19 cellular contexts compared by ENCODE assay signal in genomic region chr1:74780600-74780999, GRCh38. TPM values are rescaled to one million over a fixed set of nuclear protein-coding genes. Genes with fewer than 3 reads are reported as not detected.
A peak's percentile ranks its signal among the peaks of the same experiment; 100 is the strongest.
DNase-seq lines count a peak whose midpoint lies in the region; ATAC-seq and TF ChIP-seq lines count a peak whose summit lies in the region.
"Had no signal": no experiment of that assay in that cellular context is flagged by ENCODE, and none has a peak within 500 bp of the region (broad histone marks: within the 10 kb centered on the region; RNA-seq: fewer than 3 reads in every experiment).

No MANE protein-coding gene starts in this region.

- no peaks in the 10 kb centered on the region for H4K20me1 ChIP-seq in GM23338 (replicated peaks; ENCODE audit: insufficient read depth)

- H3K9me3 Mint-ChIP-seq in GM23338 (no peaks in the 10 kb centered on the region), natural killer cell (peaks cover 0 to 2% of the 10 kb centered on the region in 2 donors)
- H3K9me3 Mint-ChIP-seq: CD14-positive monocyte had no signal

- intact Hi-C loops in natural killer cell (cut with micrococcal nuclease) (no loop called here), lower leg skin (cut with DNase I; ENCODE audit: low total_unique reads) (no loop called here)

- TF ChIP-seq CTCF in GM23338 (conservative IDR thresholded peaks at IDR 0.05; ENCODE audit: low read depth in 2 of 2), result no peak
- TF ChIP-seq CTCF in astrocyte of the spinal cord (IDR thresholded peaks at IDR 0.05; ENCODE audit: low read depth, low read length), result no peak
- TF ChIP-seq CTCF in natural killer cell (IDR thresholded peaks at IDR 0.05), result no peak
- TF ChIP-seq CTCF in lower leg skin (IDR thresholded peaks at IDR 0.05), result no peak

- 45 to 50% methylated on average over 2 of the region's 2 CpGs for WGBS in lower leg skin, 2 donors

- H3K27ac ChIP-seq in GM23338 (ENCODE audit: low read depth), result peak overlapping the region; percentile 22; the same call in 1 of the 2 replicates

- no peak for TF ChIP-seq POLR2A in lower leg skin (IDR thresholded peaks at IDR 0.05)

- peaks cover 20% of the 10 kb centered on the region for H3K4me1 Mint-ChIP-seq in GM23338
- H3K4me1 Mint-ChIP-seq in natural killer cell, result no peaks in the 10 kb centered on the region
- H3K4me1 Mint-ChIP-seq: B cell, CD14-positive monocyte had no signal

- H3K36me3 ChIP-seq in GM23338 (ENCODE audit: insufficient read depth), result no peaks in the 10 kb centered on the region

- H3K36me3 Mint-ChIP-seq in GM23338 (ENCODE audit: low read depth) (no peaks in the 10 kb centered on the region), natural killer cell (no peaks in the 10 kb centered on the region)
- H3K36me3 Mint-ChIP-seq: CD14-positive monocyte had no signal

- no peaks in the 10 kb centered on the region for H3F3A ChIP-seq in GM23338 (replicated peaks; ENCODE audit: low read depth)

- H3K4me3 ChIP-seq in GM23338 (no peak overlapping the region), astrocyte of the spinal cord (ENCODE audit: low read depth, low read length) (no peak overlapping the region), lower leg skin (ENCODE audit: low read depth, poor library complexity, severe bottlenecking) (no peak overlapping the region)
- H3K4me3 ChIP-seq: K562 had no signal

- peak overlapping the region; percentile 19; the same call in 1 of the 2 replicates for H2AFZ ChIP-seq in GM23338

- no peaks in the 10 kb centered on the region for H3K79me2 ChIP-seq in GM23338 (replicated peaks; ENCODE audit: insufficient read depth)

- H3K27me3 Mint-ChIP-seq in GM23338 (ENCODE audit: insufficient read depth, low read depth, poor library complexity) (no peaks in the 10 kb centered on the region), natural killer cell (ENCODE audit: low read depth in 2 of 2) (peaks cover 3 to 14% of the 10 kb centered on the region in 2 donors)
- H3K27me3 Mint-ChIP-seq: B cell had no signal

- no peaks in the 10 kb centered on the region for H3K9me2 ChIP-seq in GM23338 (ENCODE audit: insufficient read depth)

- peak; percentile 86 for ATAC-seq in GM23338
- no peak for ATAC-seq in natural killer cell
- ATAC-seq in HG03039 (IDR thresholded peaks at IDR 0.05; ENCODE audit: unreplicated experiment), result no peak
- ATAC-seq: K562, Panc1 had no signal

- no peaks in the 10 kb centered on the region for H3K27me3 ChIP-seq in GM23338 (ENCODE audit: insufficient read depth)

- peak; percentile 61 for DNase-seq in GM23338 (ENCODE audit: low spot score)
- DNase-seq in M059J (ENCODE audit: low read depth), result peak; percentile 7
- DNase-seq in astrocyte of the spinal cord (ENCODE audit: low read depth, low spot score), result peak; percentile 24
- DNase-seq in iPS-NIHi7 (ENCODE audit: extremely low spot score), result peak; percentile 14
- DNase-seq in natural killer cell, result no peak
- no peak for DNase-seq in lower leg skin (ENCODE audit: low spot score in 2 of 2)
- DNase-seq in kidney tubule cell (ENCODE audit: low spot score), result no peak
- DNase-seq: DMS53, GDM1, NCI-H1092 treated with DMSO at 0.1 percent for 48 hours, NCI-H1436 treated with DMSO at 0.1 percent for 48 hours, NCI-H1930, NCI-H2227 treated with DMSO at 0.1 percent for 48 hours, NCI-H510A had no signal

- in situ Hi-C loops in astrocyte of the spinal cord (cut with HindIII; ENCODE audit: low sequenced_read_pairs), result loop anchor here (25.0 kb wide), 1 partner anchor 407 kb away; no protein-coding TSS in a partner anchor

- no peak overlapping the region for H3K4me3 Mint-ChIP-seq in GM23338
- no peak overlapping the region for H3K4me3 Mint-ChIP-seq in natural killer cell
- H3K4me3 Mint-ChIP-seq: B cell, CD14-positive monocyte had no signal

- H3K4me2 ChIP-seq in GM23338, result 0 out of 2 replicates have a peak overlapping the region, but pooled peaks have one; percentile 26

- peak overlapping the region; percentile 65 for H3K27ac Mint-ChIP-seq in GM23338
- no peak overlapping the region for H3K27ac Mint-ChIP-seq in natural killer cell
- H3K27ac Mint-ChIP-seq: B cell, CD14-positive monocyte had no signal

- peaks cover 25% of the 10 kb centered on the region for H3K4me1 ChIP-seq in GM23338 (ENCODE audit: insufficient read depth)

TF ChIP-seq in GM23338, 12 proteins besides CTCF, POLR2A, EP300 and RAD21:
- TF ChIP-seq, protein P1, sequence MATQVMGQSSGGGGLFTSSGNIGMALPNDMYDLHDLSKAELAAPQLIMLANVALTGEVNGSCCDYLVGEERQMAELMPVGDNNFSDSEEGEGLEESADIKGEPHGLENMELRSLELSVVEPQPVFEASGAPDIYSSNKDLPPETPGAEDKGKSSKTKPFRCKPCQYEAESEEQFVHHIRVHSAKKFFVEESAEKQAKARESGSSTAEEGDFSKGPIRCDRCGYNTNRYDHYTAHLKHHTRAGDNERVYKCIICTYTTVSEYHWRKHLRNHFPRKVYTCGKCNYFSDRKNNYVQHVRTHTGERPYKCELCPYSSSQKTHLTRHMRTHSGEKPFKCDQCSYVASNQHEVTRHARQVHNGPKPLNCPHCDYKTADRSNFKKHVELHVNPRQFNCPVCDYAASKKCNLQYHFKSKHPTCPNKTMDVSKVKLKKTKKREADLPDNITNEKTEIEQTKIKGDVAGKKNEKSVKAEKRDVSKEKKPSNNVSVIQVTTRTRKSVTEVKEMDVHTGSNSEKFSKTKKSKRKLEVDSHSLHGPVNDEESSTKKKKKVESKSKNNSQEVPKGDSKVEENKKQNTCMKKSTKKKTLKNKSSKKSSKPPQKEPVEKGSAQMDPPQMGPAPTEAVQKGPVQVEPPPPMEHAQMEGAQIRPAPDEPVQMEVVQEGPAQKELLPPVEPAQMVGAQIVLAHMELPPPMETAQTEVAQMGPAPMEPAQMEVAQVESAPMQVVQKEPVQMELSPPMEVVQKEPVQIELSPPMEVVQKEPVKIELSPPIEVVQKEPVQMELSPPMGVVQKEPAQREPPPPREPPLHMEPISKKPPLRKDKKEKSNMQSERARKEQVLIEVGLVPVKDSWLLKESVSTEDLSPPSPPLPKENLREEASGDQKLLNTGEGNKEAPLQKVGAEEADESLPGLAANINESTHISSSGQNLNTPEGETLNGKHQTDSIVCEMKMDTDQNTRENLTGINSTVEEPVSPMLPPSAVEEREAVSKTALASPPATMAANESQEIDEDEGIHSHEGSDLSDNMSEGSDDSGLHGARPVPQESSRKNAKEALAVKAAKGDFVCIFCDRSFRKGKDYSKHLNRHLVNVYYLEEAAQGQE (IDR thresholded peaks at IDR 0.05; ENCODE audit: unreplicated experiment), result no peak
- TF ChIP-seq EZH2phosphoT487 (IDR thresholded peaks at IDR 0.05; ENCODE audit: unreplicated experiment) (no peak), ZNF331 (CRISPR knock-in tag; IDR thresholded peaks at IDR 0.05; ENCODE audit: low read depth) (no peak), POLR2AphosphoS5 (IDR thresholded peaks at IDR 0.05; ENCODE audit: low read depth) (no peak), ZNF114 (CRISPR knock-in tag; IDR thresholded peaks at IDR 0.05) (no peak), JUNB (IDR thresholded peaks at IDR 0.05; ENCODE audit: unreplicated experiment) (no peak), EZH2 (IDR thresholded peaks at IDR 0.05; ENCODE audit: low read depth, unreplicated experiment) (no peak)

RNA-seq across cellular contexts. Expression of gene TYW3, which starts 47.6 kb away (rescaled TPM):
- 28.3 and 29.6 TPM in 2 replicates for total RNA-seq in GM23338 (2014; rRNA removed; shearing (Covaris generic))
- polyA plus RNA-seq in GM23338 (2016; fragmentation: Nextera tagmentation; extraction: Ambion mirVana), result 66.8 and 69.7 TPM in 2 replicates
- total RNA-seq in M059J (2014; rRNA removed; shearing (Covaris generic)), result 11.3 and 17.1 TPM in 2 replicates
- 10 to 100 TPM in 1 of 3 donors, 1 to 10 TPM in 2; 8.1 to 14.0 (median 8.3) TPM for total RNA-seq in natural killer cell
- total RNA-seq in lower leg skin, result 10 to 100 TPM in 2 of 4 donors, 1 to 10 TPM in 2; 6.5 to 10.8 (median 8.7) TPM

RNA-seq across cellular contexts. Expression of gene CRYZ, which starts 47.8 kb away (rescaled TPM):
- total RNA-seq in GM23338 (2014; rRNA removed; shearing (Covaris generic)), result 45.7 and 57.2 TPM in 2 replicates
- 52.9 and 57.8 TPM in 2 replicates for polyA plus RNA-seq in GM23338 (2016; fragmentation: Nextera tagmentation; extraction: Ambion mirVana)
- 58.6 and 72.8 TPM in 2 replicates for total RNA-seq in M059J (2014; rRNA removed; shearing (Covaris generic))
- 10 to 100 TPM; 15.2 to 24.1 (median 22.0) TPM for total RNA-seq in natural killer cell
- total RNA-seq in lower leg skin, result 10 to 100 TPM; 12.1 to 25.7 (median 21.3) TPM

Comparison
In these comparisons a context has a peak if more than half of its experiments do, and no peak if none do; other contexts are left out.
1. DNase-seq: peak in GM23338 (single experiment), M059J (single experiment), astrocyte of the spinal cord (single experiment) and iPS-NIHi7 (single experiment); none in natural killer cell (single experiment), lower leg skin (0 of 2) and kidney tubule cell (single experiment).